ENCODE assay signal across 12 cellular contexts in the genomic region with DNA sequence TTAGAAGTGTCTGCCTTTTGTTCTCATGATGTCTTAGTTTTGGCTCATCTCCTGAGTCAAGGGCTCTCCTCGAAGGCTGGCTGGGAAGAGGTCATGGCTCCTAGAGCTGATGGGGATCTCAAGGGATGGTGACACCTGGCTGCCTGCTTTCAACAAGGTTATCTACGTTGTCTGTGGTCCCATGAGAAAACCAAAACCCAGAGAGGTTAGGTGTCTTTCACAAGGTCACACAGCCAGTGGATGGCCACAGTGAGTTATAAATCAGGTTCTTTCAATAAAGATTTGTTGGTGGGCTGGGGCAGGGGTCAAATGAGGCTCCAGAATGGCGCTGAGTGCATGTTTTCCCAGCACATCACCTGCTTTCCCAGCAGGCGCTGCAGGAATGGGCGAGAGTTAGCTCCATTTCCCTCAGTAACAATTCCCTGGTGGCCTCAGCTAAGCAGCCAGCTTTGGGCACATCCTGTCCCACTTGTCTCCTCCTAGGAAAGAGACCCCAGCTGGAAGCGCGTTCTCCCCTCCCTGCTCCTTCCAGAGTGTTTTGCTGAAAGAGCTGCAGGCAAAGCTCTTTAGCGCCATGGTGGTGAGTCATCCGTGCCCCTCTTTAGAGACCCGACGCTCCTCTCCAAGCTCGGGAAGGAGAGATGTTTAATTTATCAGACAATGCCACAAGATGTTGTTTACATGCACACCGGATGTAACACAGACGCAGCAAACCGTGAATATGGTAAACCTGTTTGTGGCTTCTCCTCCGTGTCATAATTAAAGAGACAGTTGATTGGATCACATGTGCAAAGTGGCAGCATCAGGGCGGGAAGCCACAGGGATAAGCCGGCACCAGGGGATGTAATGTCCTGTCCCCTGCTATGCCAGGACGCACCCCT.
DNase-seq lines count a peak whose midpoint lies in the region; ATAC-seq and TF ChIP-seq lines count a peak whose summit lies in the region.
"Had no signal": no experiment of that assay in that cellular context is flagged by ENCODE, and none has a peak within 500 bp of the region (broad histone marks: within the 10 kb centered on the region; RNA-seq: fewer than 3 reads in every experiment).

No MANE protein-coding gene starts in this region.

- TF ChIP-seq CTCF in glutamatergic neuron (IDR thresholded peaks at IDR 0.05; ENCODE audit: partially characterized antibody, unreplicated experiment) (no peak), testis (IDR thresholded peaks at IDR 0.05) (no peak)

- H3K36me3 ChIP-seq in H7 (replicated peaks; ENCODE audit: control insufficient read depth, insufficient read depth, low read length) (no peaks in the 10 kb centered on the region), testis (ENCODE audit: low read depth, missing control alignments) (no peaks in the 10 kb centered on the region)

- H3K4me3 Mint-ChIP-seq in glutamatergic neuron (ENCODE audit: unreplicated experiment) = no peak overlapping the region

- H3K4me1 Mint-ChIP-seq in glutamatergic neuron (ENCODE audit: low read depth, unreplicated experiment) = peaks cover 5% of the 10 kb centered on the region

- ATAC-seq in HG02763 (IDR thresholded peaks at IDR 0.05; ENCODE audit: unreplicated experiment) (no peak), HG02588 (IDR thresholded peaks at IDR 0.05; ENCODE audit: unreplicated experiment) (no peak)

- peaks cover 2% of the 10 kb centered on the region for H3K27me3 Mint-ChIP-seq in glutamatergic neuron (ENCODE audit: unreplicated experiment)

- peaks cover 16% of the 10 kb centered on the region for H3K4me1 ChIP-seq in testis

- WGBS in testis, 2 donors = 56% methylated on average over 17 to 19 of the region's 19 CpGs

- DNase-seq in A172 (ENCODE audit: low spot score) (peak; percentile 5), H7 (peak; percentile 66), NCI-H82 treated with DMSO at 0.1 percent for 48 hours (lab: John Stamatoyannopoulos, UW; ENCODE audit: unreplicated experiment) (peak; percentile 89), glutamatergic neuron (peak; percentile 59), SIG-M5 treated with dmso at 0.1 percent for 504 hours (lab: John Stamatoyannopoulos, UW; ENCODE audit: unreplicated experiment) (no peak), testis (no peak)
- DNase-seq: MV-4-11; stimulated activated CD4-positive, alpha-beta T cell treated with anti-CD3 and anti-CD28 coated beads, Interleukin-4, amount 100 ng/mL, for 1 hour had no signal

- H3K27me3 ChIP-seq in H7 (ENCODE audit: control insufficient read depth, insufficient read depth, low read length) (no peaks in the 10 kb centered on the region; the same call in 1 of the 2 replicates), testis (no peaks in the 10 kb centered on the region)

- H3K9me3 Mint-ChIP-seq in glutamatergic neuron (ENCODE audit: unreplicated experiment) = peaks cover 3% of the 10 kb centered on the region

- intact Hi-C loops in testis (cut with DNase I; ENCODE audit: low total_unique reads) = no loop called here

- H3K27ac ChIP-seq in testis = no peak overlapping the region
- H3K27ac ChIP-seq: C4-2B had no signal

- H3K4me3 ChIP-seq in H7 (ENCODE audit: insufficient read depth, low read depth, low read length) = no peak overlapping the region
- no peak overlapping the region for H3K4me3 ChIP-seq in testis

- H3K9me3 ChIP-seq in testis = no peaks in the 10 kb centered on the region

- no peaks in the 10 kb centered on the region for H3K36me3 Mint-ChIP-seq in glutamatergic neuron (ENCODE audit: unreplicated experiment)
- H3K36me3 Mint-ChIP-seq: naive thymus-derived CD8-positive, alpha-beta T cell had no signal

- no peak for TF ChIP-seq POLR2A in testis (IDR thresholded peaks at IDR 0.05)

- peak overlapping the region; percentile 20 for H3K27ac Mint-ChIP-seq in glutamatergic neuron (ENCODE audit: unreplicated experiment)

Comparison
In these comparisons a context has a peak if more than half of its experiments do, and no peak if none do; other contexts are left out.
1. DNase-seq: peak in A172 (single experiment), H7 (single experiment), NCI-H82 treated with DMSO at 0.1 percent for 48 hours (single experiment) and glutamatergic neuron (single experiment); none in SIG-M5 treated with dmso at 0.1 percent for 504 hours (single experiment) and testis (single experiment).